In the genomic region with DNA sequence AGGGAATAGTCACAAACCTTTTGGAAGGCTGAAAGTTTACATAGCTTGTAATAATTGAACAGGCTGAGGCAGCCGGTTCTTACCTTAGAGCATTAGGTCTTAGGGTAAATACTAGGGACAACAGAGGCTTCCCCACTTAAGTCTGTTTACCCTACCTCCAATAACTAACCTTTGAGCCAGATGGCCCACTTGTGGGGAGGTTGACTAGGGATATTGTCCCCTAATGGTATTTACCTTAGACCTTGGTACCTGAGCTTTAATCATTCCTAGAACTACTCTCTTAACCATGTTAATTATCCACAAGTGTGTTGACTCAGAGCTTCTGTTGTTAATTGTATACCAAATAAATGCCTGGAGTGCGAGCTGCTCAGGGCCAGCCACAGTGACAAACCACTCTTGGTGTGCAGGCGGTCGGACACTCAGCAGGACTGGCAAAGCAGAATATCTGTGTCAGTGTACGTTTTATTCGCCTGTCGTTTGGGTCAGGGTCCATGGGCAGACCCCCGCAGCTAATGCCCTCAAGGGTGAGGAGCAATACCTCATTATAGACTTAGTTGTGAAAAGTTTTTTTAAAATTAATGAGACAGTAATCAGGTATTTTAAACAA, we compare ENCODE assay signal across 8 cellular contexts.
A peak's percentile ranks its signal among the peaks of the same experiment; 100 is the strongest.
DNase-seq lines count a peak whose midpoint lies in the region; ATAC-seq, FAIRE-seq and TF ChIP-seq lines count a peak whose summit lies in the region.
"Not testable (repeated sequence)": the region's sequence is repeated elsewhere in the genome, so short reads cannot be mapped to it uniquely, and the experiment has no call there.

No MANE protein-coding gene starts in this region.

- peak overlapping the region; percentile 36 to 82; a peak in 5 of 6 replicates for H3K27ac ChIP-seq in A549
- not testable (repeated sequence) for H3K27ac ChIP-seq in HepG2 (ENCODE audit: extremely low read length, insufficient read depth, low read length)

- H3K4me2 ChIP-seq in A549; HepG2 (ENCODE audit: low read depth, low read length): not testable (repeated sequence)

- POLR2A ChIA-PET in A549 (lab: Yijun Ruan, JAX); HepG2 (lab: Yijun Ruan, JAX): not testable (repeated sequence)

- not testable (repeated sequence) for H3K79me2 ChIP-seq in HepG2 (ENCODE audit: insufficient read depth, low read length)

- TF ChIP-seq RAD21 in A549 (conservative IDR thresholded peaks at IDR 0.05 in 1 of 2, IDR thresholded peaks at IDR 0.05 in 1 of 2); HepG2 (CRISPR knock-in tag; IDR thresholded peaks at IDR 0.05): not testable (repeated sequence)

- BruUV-seq in HepG2 (replicated peaks; lab: Mats Ljungman, UMichigan) = not testable (repeated sequence)

- intact Hi-C loops in HepG2 (cut with micrococcal nuclease; ENCODE audit: unreplicated experiment) = loop anchor here (1.0 to 10.0 kb wide), 2 partner anchors 17 to 96 kb away; no protein-coding TSS in a partner anchor

- not testable (repeated sequence) for H2AFZ ChIP-seq in HepG2 (ENCODE audit: low read length)

- H3K27ac Mint-ChIP-seq in activated naive CD4-positive, alpha-beta T cell treated with anti-CD3 and anti-CD28 coated beads, Interleukin-2, amount 50 U/mL, for 24 hours = peak overlapping the region; percentile 11

- not testable (repeated sequence) for H3K9me3 Mint-ChIP-seq in activated naive CD4-positive, alpha-beta T cell treated with anti-CD3 and anti-CD28 coated beads, Interleukin-2, amount 50 U/mL, for 24 hours

- TF ChIP-seq EP300 in A549 (IDR thresholded peaks at IDR 0.05) = not testable (repeated sequence)
- peak in 1 of 2 experiments; percentile 64; a peak in 2 of 4 replicates for TF ChIP-seq EP300 in HepG2 (IDR thresholded peaks at IDR 0.05; ENCODE audit: low read depth in 2 of 2, low read length in 2 of 2)
- peak; percentile 43; the same call in 1 of the 2 replicates for TF ChIP-seq EP300 in HepG2 (CRISPR knock-in tag; IDR thresholded peaks at IDR 0.05; ENCODE audit: borderline replicate concordance)

- in situ Hi-C loops in HepG2 (cut with HindIII; ENCODE audit: extremely low pct_ligation_motif_present, low pct_unique_long_range_greater_than_20kb) = not testable (repeated sequence)

- H3K9ac ChIP-seq in HepG2 (ENCODE audit: insufficient read depth, low read depth, low read length) = not testable (repeated sequence)

- TF ChIP-seq POLR2A in A549 (IDR thresholded peaks at IDR 0.05; ENCODE audit: low read length); HepG2 (IDR thresholded peaks at IDR 0.05; ENCODE audit: insufficient read depth in 1 of 2, low read depth in 2 of 2, low read length in 2 of 2): not testable (repeated sequence)

- not testable (repeated sequence) for H3K4me3 Mint-ChIP-seq in activated naive CD4-positive, alpha-beta T cell treated with anti-CD3 and anti-CD28 coated beads, Interleukin-2, amount 50 U/mL, for 24 hours

- H3K27me3 ChIP-seq in HepG2 (ENCODE audit: control insufficient read depth in 1 of 2, insufficient read depth in 2 of 2, low read length in 2 of 2) = not testable (repeated sequence)

- CTCF ChIA-PET in A549 (lab: Yijun Ruan, JAX); HepG2 (lab: Yijun Ruan, JAX; ENCODE audit: low intra/inter-chr PET ratio, low total read pairs): not testable (repeated sequence)

- not testable (repeated sequence) for FAIRE-seq in A549 (lab: Jason Lieb, UNC); HepG2 (lab: Jason Lieb, UNC)

- not testable (repeated sequence) for H3K4me1 Mint-ChIP-seq in activated naive CD4-positive, alpha-beta T cell treated with anti-CD3 and anti-CD28 coated beads, Interleukin-2, amount 50 U/mL, for 24 hours

- H3K36me3 ChIP-seq in HepG2 (replicated peaks in 1 of 2; ENCODE audit: control insufficient read depth in 1 of 2, insufficient read depth in 2 of 2, low read length in 2 of 2) = not testable (repeated sequence)

- H3K36me3 Mint-ChIP-seq in activated naive CD4-positive, alpha-beta T cell treated with anti-CD3 and anti-CD28 coated beads, Interleukin-2, amount 50 U/mL, for 24 hours = not testable (repeated sequence)

- H3K9me3 ChIP-seq in A549 = peaks cover 14% of the 10 kb centered on the region; the same call in 2 of the 3 replicates
- not testable (repeated sequence) for H3K9me3 ChIP-seq in HepG2 (ENCODE audit: low read length)

- H4K20me1 ChIP-seq in HepG2 (ENCODE audit: insufficient read depth, low read length) = not testable (repeated sequence)

- ATAC-seq in A549 (peak in 1 of 2 experiments; percentile 30; a peak in 1 of 6 replicates), HepG2 (peak; percentile 74)

- not testable (repeated sequence) for H3K4me3 ChIP-seq in A549; HepG2 (replicated peaks in 1 of 3; ENCODE audit: insufficient read depth in 1 of 3, low read depth in 2 of 3, low read length in 3 of 3)

- peak in 1 of 2 experiments; percentile 69 for DNase-seq in A549 (ENCODE audit: low read depth in 1 of 2, low spot score in 1 of 2)
- DNase-seq in DMS53 (lab: John Stamatoyannopoulos, UW) = peak; percentile 97
- DNase-seq in NCI-H1105 treated with DMSO at 0.1 percent for 48 hours (lab: John Stamatoyannopoulos, UW) = peak; percentile 81
- peak; percentile 63 to 92 for DNase-seq in NCI-H2081 (lab: John Stamatoyannopoulos, UW)
- DNase-seq in NCI-H345 treated with DMSO at 0.1 percent for 48 hours (lab: John Stamatoyannopoulos, UW; ENCODE audit: unreplicated experiment) = peak; percentile 45
- peak; percentile 66 for DNase-seq in NCI-H774 (lab: John Stamatoyannopoulos, UW)
- peak; percentile 75 for DNase-seq in HepG2 (ENCODE audit: low spot score)

- WGBS in A549 (ENCODE audit: missing lambda C conversion rate) = 63% methylated on average over 8 of the region's 8 CpGs
- WGBS in HepG2 (ENCODE audit: low lambda C conversion rate) = 28% methylated on average over 8 of the region's 8 CpGs

- not testable (repeated sequence) for TF ChIP-seq CTCF in A549 (IDR thresholded peaks at IDR 0.05); HepG2 (CRISPR knock-in tag; IDR thresholded peaks at IDR 0.05)

- H3K4me1 ChIP-seq in A549 (peaks cover 25% of the 10 kb centered on the region), HepG2 (ENCODE audit: insufficient read depth, low read length) (peaks cover 22% of the 10 kb centered on the region)

- not testable (repeated sequence) for H3K27me3 Mint-ChIP-seq in activated naive CD4-positive, alpha-beta T cell treated with anti-CD3 and anti-CD28 coated beads, Interleukin-2, amount 50 U/mL, for 24 hours

TF ChIP-seq in A549, 52 proteins besides CTCF, POLR2A, EP300 and RAD21:
- TF ChIP-seq KDM1A (IDR thresholded peaks at IDR 0.05; ENCODE audit: low read depth) = 0 out of 2 replicates have a peak, but pooled peaks have one; percentile 39

TF ChIP-seq in HepG2, 621 proteins besides CTCF, POLR2A, EP300 and RAD21 (continues in another document):
- TF ChIP-seq PPARG (CRISPR knock-in tag; conservative IDR thresholded peaks at IDR 0.05) (peak; percentile 76; the same call in 1 of the 2 replicates), NCOA2 (CRISPR knock-in tag; IDR thresholded peaks at IDR 0.05) (peak; percentile 70), HMG20B (CRISPR knock-in tag; conservative IDR thresholded peaks at IDR 0.05) (peak; percentile 63; the same call in 1 of the 2 replicates), MEF2D (CRISPR knock-in tag; IDR thresholded peaks at IDR 0.05) (0 out of 2 replicates have a peak, but pooled peaks have one; percentile 28), FOXK1 (CRISPR knock-in tag; IDR thresholded peaks at IDR 0.05; ENCODE audit: borderline replicate concordance, low read depth) (peak; percentile 39; the same call in 1 of the 2 replicates), RCOR2 (CRISPR knock-in tag; IDR thresholded peaks at IDR 0.05) (0 out of 2 replicates have a peak, but pooled peaks have one; percentile 43), PHF21A (CRISPR knock-in tag; IDR thresholded peaks at IDR 0.05) (peak; percentile 45), SALL1 (CRISPR knock-in tag; IDR thresholded peaks at IDR 0.05) (peak; percentile 42; the same call in 1 of the 2 replicates), HNF4A (CRISPR knock-in tag; IDR thresholded peaks at IDR 0.05) (peak; percentile 83), GATAD2A (CRISPR knock-in tag; IDR thresholded peaks at IDR 0.05) (peak; percentile 61), RARA (CRISPR knock-in tag; IDR thresholded peaks at IDR 0.05) (peak; percentile 69)
- TF ChIP-seq, protein P1, sequence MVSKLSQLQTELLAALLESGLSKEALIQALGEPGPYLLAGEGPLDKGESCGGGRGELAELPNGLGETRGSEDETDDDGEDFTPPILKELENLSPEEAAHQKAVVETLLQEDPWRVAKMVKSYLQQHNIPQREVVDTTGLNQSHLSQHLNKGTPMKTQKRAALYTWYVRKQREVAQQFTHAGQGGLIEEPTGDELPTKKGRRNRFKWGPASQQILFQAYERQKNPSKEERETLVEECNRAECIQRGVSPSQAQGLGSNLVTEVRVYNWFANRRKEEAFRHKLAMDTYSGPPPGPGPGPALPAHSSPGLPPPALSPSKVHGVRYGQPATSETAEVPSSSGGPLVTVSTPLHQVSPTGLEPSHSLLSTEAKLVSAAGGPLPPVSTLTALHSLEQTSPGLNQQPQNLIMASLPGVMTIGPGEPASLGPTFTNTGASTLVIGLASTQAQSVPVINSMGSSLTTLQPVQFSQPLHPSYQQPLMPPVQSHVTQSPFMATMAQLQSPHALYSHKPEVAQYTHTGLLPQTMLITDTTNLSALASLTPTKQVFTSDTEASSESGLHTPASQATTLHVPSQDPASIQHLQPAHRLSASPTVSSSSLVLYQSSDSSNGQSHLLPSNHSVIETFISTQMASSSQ (IDR thresholded peaks at IDR 0.05; ENCODE audit: low read depth) = peak; percentile 74
- TF ChIP-seq, protein P1 (CRISPR knock-in tag; IDR thresholded peaks at IDR 0.05; ENCODE audit: borderline replicate concordance) = peak; percentile 50; the same call in 1 of the 2 replicates
